In genomic region chr22:29715240-29715639, GRCh38 we compare ENCODE assay signal across 24 cellular contexts. TPM values are rescaled to one million over a fixed set of nuclear protein-coding genes. Genes with fewer than 3 reads are reported as not detected.
A peak's percentile ranks its signal among the peaks of the same experiment; 100 is the strongest.
DNase-seq lines count a peak whose midpoint lies in the region; ATAC-seq lines count a peak whose summit lies in the region.
"Had no signal": no experiment of that assay in that cellular context is flagged by ENCODE, and none has a peak within 500 bp of the region (broad histone marks: within the 10 kb centered on the region; RNA-seq: fewer than 3 reads in every experiment).

No MANE protein-coding gene starts in this region.

- intact Hi-C loops in right cardiac atrium (cut with DNase I) = no loop called here

- no peaks in the 10 kb centered on the region for H3K9me3 ChIP-seq in right cardiac atrium (ENCODE audit: control insufficient read depth, low read length)
- H3K9me3 ChIP-seq: neutrophil, prostate gland had no signal

- 54% methylated on average over 13 of the region's 13 CpGs for WGBS in right cardiac atrium

- no peak for ATAC-seq in HG02759 (IDR thresholded peaks at IDR 0.05; ENCODE audit: unreplicated experiment)
- ATAC-seq in right cardiac atrium = no peak
- ATAC-seq: CD8-positive, alpha-beta T cell; PC-3; stimulated activated memory B cell treated with anti-CD40 and anti-IgM and Interleukin-4, amounts not matched to agents 10 μg/mL and 1 μg/mL and 100 μg/mL, for 72 hours had no signal

- DNase-seq in D341Med (ENCODE audit: low spot score) = peak; percentile 66
- DNase-seq in ELF-1 (ENCODE audit: low read depth, low spot score) = peak; percentile 65
- peak; percentile 79 for DNase-seq in NCI-H446 treated with DMSO at 0.1 percent for 48 hours (lab: John Stamatoyannopoulos, UW)
- peak; percentile 64 for DNase-seq in SK-N-DZ (ENCODE audit: low spot score)
- DNase-seq in medulla oblongata (ENCODE audit: extremely low spot score) = no peak
- DNase-seq in right cardiac atrium = no peak
- DNase-seq: activated CD4-positive, alpha-beta T cell treated with anti-CD3 and anti-CD28 coated beads, Interleukin-2, amount 10 ng/mL, durations not matched to agents 24 days and 14 days; activated naive CD4-positive, alpha-beta T cell treated with anti-CD3 and anti-CD28 coated beads, Interleukin-2, amount 50 U/mL, for 16 hours; CD8-positive, alpha-beta T cell; PC-3; SIG-M5; stimulated activated CD4-positive, alpha-beta T cell treated with anti-CD3 and anti-CD28 coated beads, Interleukin-1b, Interleukin-23, amount 100 ng/mL, for 48 hours had no signal

- no peak overlapping the region for H3K27ac ChIP-seq in right cardiac atrium (ENCODE audit: low read length)
- H3K27ac ChIP-seq: cardiac muscle cell, neutrophil, prostate gland, skin epidermis had no signal

- no peak overlapping the region for H3K4me3 ChIP-seq in right cardiac atrium (ENCODE audit: low read length)
- H3K4me3 ChIP-seq: cardiac muscle cell, prostate gland, skin epidermis had no signal

- no peaks in the 10 kb centered on the region for H3K27me3 ChIP-seq in right cardiac atrium (ENCODE audit: control insufficient read depth, insufficient read depth)

- H3K4me1 ChIP-seq in right cardiac atrium (ENCODE audit: control insufficient read depth, insufficient read depth, low read length) = no peaks in the 10 kb centered on the region
- H3K4me1 ChIP-seq: prostate gland had no signal

RNA-seq across cellular contexts. Expression of gene CABP7, which starts 4.6 kb away (rescaled TPM):
- 0.07 and 0.29 TPM in 2 replicates for polyA plus RNA-seq in SK-N-DZ (2014; cell fraction: cytosol; rRNA removed)
- polyA plus RNA-seq in SK-N-DZ (2014; cell fraction: nucleus; rRNA removed) = 0.03 and 0.05 TPM in 2 replicates
- total RNA-seq in right cardiac atrium = not detected
- polyA plus RNA-seq in right cardiac atrium = 0.02 TPM
- total RNA-seq: activated CD4-positive, alpha-beta T cell treated with anti-CD3 and anti-CD28 coated beads, Interleukin-2, amount 10 ng/mL, durations not matched to agents 24 days and 14 days; activated T-helper 1 cell treated with anti-CD3 and anti-CD28 coated beads, Interleukin-12 subunit alpha, Interleukin-12 subunit beta, Interleukin-2, Interleukin-4 antibody, amounts not matched to agents 30 ng/mL and 10 ng/mL and 1 ng/mL, durations not matched to agents 14 hours and 24 hours and 36 hours; cardiac muscle cell; fibroblast of lung; glomerular endothelial cell; kidney epithelial cell; lung microvascular endothelial cell; NCI-H460 had no signal
- polyA plus RNA-seq: fibroblast of lung had no signal

RNA-seq across cellular contexts. Expression of gene ZMAT5, which starts 51.6 kb away (rescaled TPM):
- 49.1 and 51.6 TPM in 2 replicates for polyA plus RNA-seq in SK-N-DZ (2014; cell fraction: cytosol; rRNA removed)
- 28.3 and 37.1 TPM in 2 replicates for polyA plus RNA-seq in SK-N-DZ (2014; cell fraction: nucleus; rRNA removed)
- total RNA-seq in right cardiac atrium = 10 to 100 TPM; 21.2 to 28.6 (median 23.8) TPM
- 34.0 TPM for polyA plus RNA-seq in right cardiac atrium

RNA-seq across cellular contexts. Expression of gene UQCR10, which starts 51.9 kb away (rescaled TPM):
- 98.6 and 126 TPM in 2 replicates for polyA plus RNA-seq in SK-N-DZ (2014; cell fraction: cytosol; rRNA removed)
- polyA plus RNA-seq in SK-N-DZ (2014; cell fraction: nucleus; rRNA removed) = 87.0 and 107 TPM in 2 replicates
- total RNA-seq in right cardiac atrium = 100 to 1,000 TPM; 216 to 307 (median 277) TPM
- 768 TPM for polyA plus RNA-seq in right cardiac atrium

Comparison
In these comparisons a context has a peak if more than half of its experiments do, and no peak if none do; other contexts are left out.
1. DNase-seq: peak in D341Med (single experiment), ELF-1 (single experiment), NCI-H446 treated with DMSO at 0.1 percent for 48 hours (single experiment) and SK-N-DZ (single experiment); none in medulla oblongata (single experiment) and right cardiac atrium (0 of 3).